In genomic region chr2:167292430-167293171, GRCh38 we compare ENCODE assay signal across 8 cellular contexts. TPM values are rescaled to one million over a fixed set of nuclear protein-coding genes. Genes with fewer than 3 reads are reported as not detected.
DNase-seq lines count a peak whose midpoint lies in the region; ATAC-seq and TF ChIP-seq lines count a peak whose summit lies in the region.

Gene B3GALT1 (plus strand): TSS chr2:167293001.

- TF ChIP-seq EP300 in SK-N-SH (IDR thresholded peaks at IDR 0.05; ENCODE audit: borderline replicate concordance in 1 of 2, low read depth in 1 of 2, low read length in 1 of 2): peak in 1 of 2 experiments; percentile 22; a peak in 1 of 4 replicates

- H3K36me3 ChIP-seq in MM.1S (replicated peaks; ENCODE audit: insufficient read depth, low read length) (no peaks in the 10 kb centered on the region), SK-N-SH (replicated peaks in 1 of 2; ENCODE audit: control insufficient read depth in 1 of 2, insufficient read depth in 2 of 2, low read length in 1 of 2) (no peaks in the 10 kb centered on the region), ascending aorta (no peaks in the 10 kb centered on the region), trophoblast cell (ENCODE audit: control insufficient read depth in 1 of 2, insufficient read depth in 2 of 2, low read length in 2 of 2) (no peaks in the 10 kb centered on the region)

- peaks cover 3% of the 10 kb centered on the region for H3K79me1 ChIP-seq in trophoblast cell (ENCODE audit: low read length)

- H3K9me3 ChIP-seq in MM.1S (replicated peaks; ENCODE audit: insufficient read depth, low read length): no peaks in the 10 kb centered on the region
- no peaks in the 10 kb centered on the region for H3K9me3 ChIP-seq in SK-N-SH
- H3K9me3 ChIP-seq in ascending aorta: no peaks in the 10 kb centered on the region
- H3K9me3 ChIP-seq in trophoblast cell (ENCODE audit: insufficient read depth, low read depth, low read length): no peaks in the 10 kb centered on the region

- H2AFZ ChIP-seq in MM.1S (ENCODE audit: low read length): peak within 1 kb of the TSS; percentile 88
- H2AFZ ChIP-seq in SK-N-SH (ENCODE audit: low read depth): peak within 1 kb of the TSS; percentile 93
- H2AFZ ChIP-seq in trophoblast cell (ENCODE audit: insufficient read depth, low read length, poor library complexity): peak within 1 kb of the TSS; percentile 60

- H3K4me3 ChIP-seq in GM12875 (ENCODE audit: low read depth, low read length): peak within 1 kb of the TSS; percentile 50
- peak within 1 kb of the TSS; percentile 79 for H3K4me3 ChIP-seq in MM.1S (ENCODE audit: low read length)
- H3K4me3 ChIP-seq in SK-N-SH (ENCODE audit: low read depth in 2 of 2, low read length in 1 of 2): peak within 1 kb of the TSS; percentile 71 to 88
- H3K4me3 ChIP-seq in ascending aorta: peak within 1 kb of the TSS; percentile 66 to 97
- peak within 1 kb of the TSS; percentile 82 for H3K4me3 ChIP-seq in trophoblast cell (ENCODE audit: low read depth, low read length)

- no peak within 1 kb of the TSS for H3K23ac ChIP-seq in trophoblast cell (ENCODE audit: low read length)

- H3K4me3 Mint-ChIP-seq in HFFc6: peak within 1 kb of the TSS; percentile 86

- WGBS in SK-N-SH (ENCODE audit: low lambda C conversion rate): 2% methylated on average over 37 of the region's 79 CpGs
- WGBS in trophoblast cell (ENCODE audit: extremely low coverage, insufficient coverage, insufficient read length): no CpG with 5 or more reads among the region's 79 CpGs

- TF ChIP-seq CTCF in GM12875 (IDR thresholded peaks at IDR 0.05; ENCODE audit: borderline replicate concordance, insufficient read depth, low read depth, low read length) (peak; percentile 28; the same call in 1 of the 2 replicates), HFFc6 (IDR thresholded peaks at IDR 0.05) (peak; percentile 72), MM.1S (IDR thresholded peaks at IDR 0.05; ENCODE audit: low read length) (peak; percentile 33), SK-N-SH (IDR thresholded peaks at IDR 0.05) (peak; percentile 56), ascending aorta (IDR thresholded peaks at IDR 0.05) (peak in 2 of 3 experiments; percentile 12 to 38)

- no peak within 1 kb of the TSS for H3K18ac ChIP-seq in trophoblast cell (ENCODE audit: low read length)

- H3K27me3 ChIP-seq in MM.1S (replicated peaks; ENCODE audit: insufficient read depth, low read length): no peaks in the 10 kb centered on the region
- H3K27me3 ChIP-seq in SK-N-SH (ENCODE audit: insufficient read depth): peaks cover 8% of the 10 kb centered on the region; the same call in 1 of the 2 replicates
- H3K27me3 ChIP-seq in ascending aorta: no peaks in the 10 kb centered on the region
- H3K27me3 ChIP-seq in trophoblast cell (ENCODE audit: insufficient read depth, low read length): peaks cover 9% of the 10 kb centered on the region

- peak within 1 kb of the TSS; percentile 87 for H4K8ac ChIP-seq in trophoblast cell (ENCODE audit: low read depth, low read length)

- H3K36me3 Mint-ChIP-seq in HFFc6 (ENCODE audit: low read depth): no peaks in the 10 kb centered on the region

- H2BK12ac ChIP-seq in trophoblast cell (ENCODE audit: low read length): no peak within 1 kb of the TSS

- H3K4me1 ChIP-seq in MM.1S (ENCODE audit: low read length) (no peaks in the 10 kb centered on the region), SK-N-SH (ENCODE audit: control insufficient read depth in 1 of 2, insufficient read depth in 2 of 2, low read depth in 1 of 2, low read length in 1 of 2) (peaks cover 0 to 14% of the 10 kb centered on the region in 2 experiments; a peak in 2 of 4 replicates), ascending aorta (peaks cover 3 to 7% of the 10 kb centered on the region in 2 donors), trophoblast cell (ENCODE audit: control insufficient read depth in 1 of 2, insufficient read depth in 2 of 2, low read length in 2 of 2) (peaks cover 10 to 11% of the 10 kb centered on the region in 2 experiments)

- TF ChIP-seq RAD21 in SK-N-SH (IDR thresholded peaks at IDR 0.05; ENCODE audit: low read length): peak; percentile 42

- H4K20me1 ChIP-seq in MM.1S (ENCODE audit: insufficient read depth, low read length) (no peaks in the 10 kb centered on the region), SK-N-SH (ENCODE audit: insufficient read depth) (no peaks in the 10 kb centered on the region)

- peak within 1 kb of the TSS; percentile 75 for H4K12ac ChIP-seq in trophoblast cell (ENCODE audit: low read depth, low read length)

- H3K4me2 ChIP-seq in MM.1S (ENCODE audit: low read depth, low read length) (peak within 1 kb of the TSS; percentile 99), SK-N-SH (peak within 1 kb of the TSS; percentile 98), trophoblast cell (ENCODE audit: low read length) (peak within 1 kb of the TSS; percentile 98)

- ATAC-seq in left ventricle myocardium superior: peak; percentile 99

- peak within 1 kb of the TSS; percentile 48 for H2BK120ac ChIP-seq in trophoblast cell (ENCODE audit: insufficient read depth, low read length, poor library complexity)

- POLR2A ChIA-PET in SK-N-SH (lab: Yijun Ruan, JAX): no interaction called here

- H3K4ac ChIP-seq in trophoblast cell (ENCODE audit: low read depth, low read length): peak within 1 kb of the TSS; percentile 24

- H4K91ac ChIP-seq in trophoblast cell (ENCODE audit: low read depth, low read length): peak within 1 kb of the TSS; percentile 72

- no peak within 1 kb of the TSS for H3K27ac ChIP-seq in MM.1S (ENCODE audit: low read length)
- peak within 1 kb of the TSS; percentile 46 to 88 for H3K27ac ChIP-seq in SK-N-SH (ENCODE audit: low read depth in 2 of 2, low read length in 1 of 2)
- H3K27ac ChIP-seq in ascending aorta: peak within 1 kb of the TSS; percentile 77 to 87
- peak within 1 kb of the TSS; percentile 55 for H3K27ac ChIP-seq in trophoblast cell (ENCODE audit: low read depth, low read length)

- H3K9ac ChIP-seq in MM.1S (ENCODE audit: low read length): peak within 1 kb of the TSS; percentile 75; the same call in 1 of the 2 replicates
- H3K9ac ChIP-seq in SK-N-SH: peak within 1 kb of the TSS; percentile 77
- peak within 1 kb of the TSS; percentile 87 for H3K9ac ChIP-seq in trophoblast cell (ENCODE audit: low read length)

- intact Hi-C loops in ascending aorta (cut with DNase I) (loop anchor here (5.0 to 10.0 kb wide), 3 partner anchors 105 to 1162 kb away; partner anchors contain the start of gene CERS6), left ventricle myocardium superior (cut with micrococcal nuclease) (no loop called here)

- CTCF ChIA-PET in SK-N-SH (lab: Yijun Ruan, JAX): interaction anchor here (0.6 to 3.8 kb wide), 11 partner anchors 17 to 1401 kb away, joined by 3 to 24 read pairs (median 4); no protein-coding TSS in a partner anchor

- peak; percentile 88 for DNase-seq in HFFc6
- peak; percentile 94 for DNase-seq in MM.1S
- DNase-seq in SK-N-SH: peak; percentile 96
- peak; percentile 25 to 89 for DNase-seq in ascending aorta (ENCODE audit: low spot score in 2 of 2)
- DNase-seq in left ventricle myocardium superior: peak; percentile 93
- DNase-seq in trophoblast cell: peak; percentile 68 to 70
- no peak for DNase-seq in RKO (ENCODE audit: low spot score)

- H2AK5ac ChIP-seq in trophoblast cell (ENCODE audit: low read length): no peak within 1 kb of the TSS

- H3K9me2 ChIP-seq in MM.1S (replicated peaks; ENCODE audit: insufficient read depth, low read length): no peaks in the 10 kb centered on the region
- 0 out of 2 replicates have a peak, but pooled peaks cover 3% of the 10 kb centered on the region for H3K9me2 ChIP-seq in SK-N-SH

- peak within 1 kb of the TSS; percentile 37 for H3K14ac ChIP-seq in trophoblast cell (ENCODE audit: low read length)

- no peak within 1 kb of the TSS for H3K27ac Mint-ChIP-seq in HFFc6

- H2BK5ac ChIP-seq in trophoblast cell (ENCODE audit: low read depth, low read length, poor library complexity): peak within 1 kb of the TSS; percentile 24

- peaks cover 6% of the 10 kb centered on the region for H3K27me3 Mint-ChIP-seq in HFFc6 (ENCODE audit: insufficient read depth)

- H3K79me2 ChIP-seq in MM.1S (ENCODE audit: low read length) (no peaks in the 10 kb centered on the region), SK-N-SH (ENCODE audit: insufficient read depth) (no peaks in the 10 kb centered on the region), trophoblast cell (ENCODE audit: control insufficient read depth, insufficient read depth, low read length, poor library complexity) (no peaks in the 10 kb centered on the region)

- peaks cover 12% of the 10 kb centered on the region for H3K4me1 Mint-ChIP-seq in HFFc6 (ENCODE audit: low read depth)

- no peaks in the 10 kb centered on the region for H3F3A ChIP-seq in MM.1S (ENCODE audit: insufficient read depth, low read length)
- peaks cover 3% of the 10 kb centered on the region for H3F3A ChIP-seq in SK-N-SH (replicated peaks; ENCODE audit: insufficient read depth)

- no peaks in the 10 kb centered on the region for H3K9me3 Mint-ChIP-seq in HFFc6

TF ChIP-seq in SK-N-SH, 30 proteins besides CTCF, POLR2A, EP300 and RAD21 (continues in another document):
- TF ChIP-seq ELF1 (IDR thresholded peaks at IDR 0.05): peak; percentile 66
- TF ChIP-seq TAF1 (IDR thresholded peaks at IDR 0.05; ENCODE audit: borderline replicate concordance, low read depth, low read length): peak; percentile 58
- peak; percentile 70; the same call in 1 of the 2 replicates for TF ChIP-seq POLR2AphosphoS5 (IDR thresholded peaks at IDR 0.05; ENCODE audit: low read depth, low read length)
- no peak for TF ChIP-seq GATA2 (CRISPR knock-in tag; IDR thresholded peaks at IDR 0.05)
- peak; percentile 65 for TF ChIP-seq GABPA (IDR thresholded peaks at IDR 0.05; ENCODE audit: low read depth)
- no peak for TF ChIP-seq JUND (IDR thresholded peaks at IDR 0.05)
- TF ChIP-seq SMC3 (IDR thresholded peaks at IDR 0.05; ENCODE audit: low read depth, low read length): 0 out of 2 replicates have a peak, but pooled peaks have one; percentile 2
- no peak for TF ChIP-seq TCF12 (IDR thresholded peaks at IDR 0.05)
- TF ChIP-seq PBX3 (IDR thresholded peaks at IDR 0.05): peak; percentile 91

RNA-seq across cellular contexts. Expression of gene B3GALT1, which starts in this region (rescaled TPM):
- not detected for total RNA-seq in HFFc6 (2021; fragmentation: NEBNext Ultra II Directional; extraction: Animal tissue kit (Norgen Biotek cat#: 25700))
- polyA plus RNA-seq in SK-N-SH (2012; rRNA removed): 0.15 and 0.19 TPM in 2 replicates
- polyA plus RNA-seq in SK-N-SH (2012; cell fraction: cytosol; rRNA removed): 0.21 and 0.22 TPM in 2 replicates
- 0.14 and 0.25 TPM in 2 replicates for polyA plus RNA-seq in SK-N-SH (2012; cell fraction: nucleus; rRNA removed)
- total RNA-seq in ascending aorta (0.11 TPM), left ventricle myocardium superior (0.22 TPM)
- polyA plus RNA-seq in trophoblast cell (2013): 0.42 and 0.47 TPM in 2 replicates

Comparison
In these comparisons a context has a peak if more than half of its experiments do, and no peak if none do; other contexts are left out.
1. Peak in DNase-seq in HFFc6; RNA of the gene not detected or under 1 TPM.
2. Peak in DNase-seq, H3K4me3 ChIP-seq, H3K27ac ChIP-seq, H3K9ac ChIP-seq and H3K4me2 ChIP-seq in SK-N-SH; RNA of the gene not detected or under 1 TPM.
3. Peak in DNase-seq, H3K4me3 ChIP-seq and H3K27ac ChIP-seq in ascending aorta; RNA of the gene not detected or under 1 TPM.
4. Peak in DNase-seq and ATAC-seq in left ventricle myocardium superior; RNA of the gene not detected or under 1 TPM.